ENCODE assay signal across 8 cellular contexts in genomic region chr9:97633859-97634485, GRCh38. TPM values are rescaled to one million over a fixed set of nuclear protein-coding genes. Genes with fewer than 3 reads are reported as not detected.
DNase-seq lines count a peak whose midpoint lies in the region; ATAC-seq and TF ChIP-seq lines count a peak whose summit lies in the region.

No MANE protein-coding gene starts in this region.

- H3K4me1 Mint-ChIP-seq in activated naive CD8-positive, alpha-beta T cell treated with anti-CD3 and anti-CD28 coated beads for 36 hours: peaks cover 48% of the 10 kb centered on the region

- no peak for DNase-seq in activated naive CD8-positive, alpha-beta T cell treated with anti-CD3 and anti-CD28 coated beads for 36 hours
- DNase-seq in iPS DF 6.9 (ENCODE audit: low read depth, low spot score) (no peak), smooth muscle cell (lab: John Stamatoyannopoulos, UW; ENCODE audit: unreplicated experiment) (no peak), 8988T (no peak), NCI-H2029 (lab: John Stamatoyannopoulos, UW) (no peak), GM03348 (ENCODE audit: low spot score) (no peak)

- H3K27ac ChIP-seq in iPS DF 6.9 (ENCODE audit: low read length) (no peak overlapping the region), smooth muscle cell (ENCODE audit: low read depth) (peak overlapping the region; percentile 98)

- peak overlapping the region; percentile 95 for H3K9ac ChIP-seq in smooth muscle cell (ENCODE audit: low read depth)

- H3K79me2 ChIP-seq in smooth muscle cell (ENCODE audit: low read depth): peaks cover 79% of the 10 kb centered on the region

- no peaks in the 10 kb centered on the region for H3K27me3 ChIP-seq in iPS DF 6.9 (ENCODE audit: control insufficient read depth, insufficient read depth, low read length)
- H3K27me3 ChIP-seq in smooth muscle cell (ENCODE audit: low read depth): no peaks in the 10 kb centered on the region

- ATAC-seq in GM18499 (IDR thresholded peaks at IDR 0.05; ENCODE audit: insufficient read depth, unreplicated experiment): peak; percentile 6
- peak; percentile 3 for ATAC-seq in HG03460 (IDR thresholded peaks at IDR 0.05; ENCODE audit: unreplicated experiment)

- no peak overlapping the region for H2AFZ ChIP-seq in smooth muscle cell (ENCODE audit: low read depth)

- H3K36me3 ChIP-seq in iPS DF 6.9 (ENCODE audit: control insufficient read depth, insufficient read depth, low read length) (no peaks in the 10 kb centered on the region), smooth muscle cell (ENCODE audit: low read depth) (no peaks in the 10 kb centered on the region)

- peaks cover 11% of the 10 kb centered on the region for H3F3A ChIP-seq in smooth muscle cell (ENCODE audit: low read depth)

- H4K20me1 ChIP-seq in smooth muscle cell (ENCODE audit: low read depth): peaks cover 40% of the 10 kb centered on the region

- TF ChIP-seq CTCF in smooth muscle cell (IDR thresholded peaks at IDR 0.05; ENCODE audit: borderline replicate concordance, insufficient read depth, poor library complexity, severe bottlenecking): no peak

- H3K27me3 Mint-ChIP-seq in activated naive CD8-positive, alpha-beta T cell treated with anti-CD3 and anti-CD28 coated beads for 36 hours: no peaks in the 10 kb centered on the region

- peak overlapping the region; percentile 89 for H3K4me3 Mint-ChIP-seq in activated naive CD8-positive, alpha-beta T cell treated with anti-CD3 and anti-CD28 coated beads for 36 hours

- H3K27ac Mint-ChIP-seq in activated naive CD8-positive, alpha-beta T cell treated with anti-CD3 and anti-CD28 coated beads for 36 hours: peak overlapping the region; percentile 100

- H3K36me3 Mint-ChIP-seq in activated naive CD8-positive, alpha-beta T cell treated with anti-CD3 and anti-CD28 coated beads for 36 hours: peaks cover 18% of the 10 kb centered on the region

- no peaks in the 10 kb centered on the region for H3K9me3 Mint-ChIP-seq in activated naive CD8-positive, alpha-beta T cell treated with anti-CD3 and anti-CD28 coated beads for 36 hours

- H3K4me3 ChIP-seq in iPS DF 6.9 (ENCODE audit: low read length) (peak overlapping the region; percentile 90), smooth muscle cell (peak overlapping the region; percentile 81)

- H3K4me2 ChIP-seq in smooth muscle cell: peak overlapping the region; percentile 88

- H3K4me1 ChIP-seq in iPS DF 6.9 (ENCODE audit: control insufficient read depth, insufficient read depth, low read length) (peaks cover 5% of the 10 kb centered on the region; the same call in 1 of the 2 replicates), smooth muscle cell (ENCODE audit: low read depth) (peaks cover 31% of the 10 kb centered on the region)

- H3K9me3 ChIP-seq in iPS DF 6.9 (ENCODE audit: control insufficient read depth, insufficient read depth, low read length) (no peaks in the 10 kb centered on the region), smooth muscle cell (replicated peaks; ENCODE audit: low read depth) (no peaks in the 10 kb centered on the region)

- WGBS in iPS DF 6.9 (ENCODE audit: insufficient coverage, insufficient read length): no CpG with 5 or more reads among the region's 42 CpGs
- under 1% methylated on average over 42 of the region's 42 CpGs for WGBS in smooth muscle cell (ENCODE audit: low lambda C conversion rate)

RNA-seq across cellular contexts. Expression of gene NCBP1, which starts 0.4 kb away (rescaled TPM):
- 10 to 100 TPM; 45.9 to 49.0 TPM for total RNA-seq in activated naive CD8-positive, alpha-beta T cell treated with anti-CD3 and anti-CD28 coated beads for 36 hours
- total RNA-seq in smooth muscle cell: 29.5 and 33.4 TPM in 2 replicates
- 21.2 and 22.7 TPM in 2 replicates for polyA plus RNA-seq in smooth muscle cell

RNA-seq across cellular contexts. Expression of gene TSTD2, which starts 0.8 kb away (rescaled TPM):
- total RNA-seq in activated naive CD8-positive, alpha-beta T cell treated with anti-CD3 and anti-CD28 coated beads for 36 hours: 10 to 100 TPM; 15.3 to 17.4 TPM
- total RNA-seq in smooth muscle cell: 22.6 and 23.5 TPM in 2 replicates
- polyA plus RNA-seq in smooth muscle cell: 8.5 and 9.3 TPM in 2 replicates
